11 cellular contexts compared by ENCODE assay signal in the genomic region with DNA sequence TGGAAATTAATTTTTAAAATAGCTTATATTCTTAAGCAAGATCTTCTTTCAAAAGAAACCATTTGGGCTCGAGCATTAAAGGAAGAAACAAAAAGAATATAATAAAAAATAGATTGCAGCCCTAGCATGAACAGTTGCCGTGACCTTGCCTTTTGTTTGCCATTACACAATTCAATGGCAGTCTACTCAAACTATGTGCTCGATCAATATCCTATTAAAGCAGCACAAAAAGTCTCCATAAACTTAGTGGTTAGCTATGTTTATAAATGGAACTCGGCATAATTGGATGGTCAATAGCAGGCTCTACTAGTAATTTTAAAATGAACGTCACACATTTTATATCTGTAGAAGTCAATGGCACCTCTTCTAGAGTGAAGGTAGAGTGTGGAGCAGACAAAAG.
A peak's percentile ranks its signal among the peaks of the same experiment; 100 is the strongest.
DNase-seq lines count a peak whose midpoint lies in the region; ATAC-seq and TF ChIP-seq lines count a peak whose summit lies in the region.
"Had no signal": no experiment of that assay in that cellular context is flagged by ENCODE, and none has a peak within 500 bp of the region (broad histone marks: within the 10 kb centered on the region; RNA-seq: fewer than 3 reads in every experiment).

No MANE protein-coding gene starts in this region.

- H3K9ac ChIP-seq in fibroblast of lung (ENCODE audit: insufficient read depth, low read length) = no peak overlapping the region

- no peak overlapping the region for H2AFZ ChIP-seq in fibroblast of lung (ENCODE audit: low read length)

- no peak for DNase-seq in AG10803 (ENCODE audit: low read depth)
- no peak for DNase-seq in Panc1 (ENCODE audit: low read depth, low spot score)
- DNase-seq in fibroblast of lung (ENCODE audit: low read depth in 2 of 2) = no peak
- no peak for DNase-seq in sigmoid colon
- no peak for DNase-seq in activated CD4-positive, alpha-beta T cell treated with anti-CD3 and anti-CD28 coated beads for 48 hours
- no peak for DNase-seq in posterior vena cava (ENCODE audit: low spot score)
- DNase-seq in GM20000 (ENCODE audit: low spot score) = no peak
- DNase-seq: activated T-cell treated with anti-CD3 and anti-CD28 coated beads, Interleukin-2, amount 50 U/mL, for 48 hours had no signal

- in situ Hi-C loops in Panc1 (cut with HindIII; ENCODE audit: low pct_unique_long_range_greater_than_20kb, low sequenced_read_pairs) = no loop called here

- intact Hi-C loops in Panc1 (cut with micrococcal nuclease; ENCODE audit: unreplicated experiment) (loop anchor here (5.0 to 10.0 kb wide), 3 partner anchors 118 to 282 kb away; partner anchors contain the start of gene NFIA), sigmoid colon (cut with DNase I) (loop anchor here (1.0 to 10.0 kb wide), 5 partner anchors 114 to 367 kb away; partner anchors contain the start of gene NFIA), posterior vena cava (cut with DNase I) (loop anchor here in 1 of 2 donors (5.0 to 10.0 kb wide), 3 partner anchors 113 to 284 kb away; partner anchors contain the start of gene NFIA)

- ATAC-seq in Panc1 (no peak), HG02970 (IDR thresholded peaks at IDR 0.05; ENCODE audit: low FRiP score, unreplicated experiment) (no peak)
- ATAC-seq: activated CD4-positive, CD25-positive, alpha-beta regulatory T cell treated with anti-CD3 and anti-CD28 coated beads, Interleukin-2, amount 50 U/mL, for 24 hours had no signal

- H3K4me2 ChIP-seq in fibroblast of lung (ENCODE audit: extremely low read depth, insufficient read depth, low read length) = peak overlapping the region; percentile 51

- H4K20me1 ChIP-seq in fibroblast of lung (ENCODE audit: control insufficient read depth, extremely low read depth, insufficient read depth, low read length) = no peaks in the 10 kb centered on the region

- H3K79me2 ChIP-seq in fibroblast of lung (ENCODE audit: control insufficient read depth, insufficient read depth, low read length) = no peaks in the 10 kb centered on the region

- CTCF ChIA-PET in Panc1 (lab: Charles Lee) = no interaction called here

- H3K27me3 ChIP-seq in Panc1 (ENCODE audit: control insufficient read depth, insufficient read depth, low read length) (no peaks in the 10 kb centered on the region), fibroblast of lung (ENCODE audit: control insufficient read depth, insufficient read depth, low read length) (peaks cover 5% of the 10 kb centered on the region), sigmoid colon (no peaks in the 10 kb centered on the region)
- H3K27me3 ChIP-seq: neutrophil had no signal

- H3K36me3 ChIP-seq in Panc1 (ENCODE audit: control insufficient read depth, insufficient read depth, low read length) = no peaks in the 10 kb centered on the region
- H3K36me3 ChIP-seq in fibroblast of lung (ENCODE audit: control insufficient read depth, insufficient read depth, low read length) = no peaks in the 10 kb centered on the region
- H3K36me3 ChIP-seq in sigmoid colon = no peaks in the 10 kb centered on the region
- H3K36me3 ChIP-seq: neutrophil had no signal

- TF ChIP-seq EP300 in sigmoid colon (IDR thresholded peaks at IDR 0.05) = no peak

- POLR2A ChIA-PET in Panc1 (lab: Charles Lee) = interaction anchor here (0.6 kb wide), 2 partner anchors 212 to 1161 kb away, joined by 3 to 5 read pairs; no protein-coding TSS in a partner anchor

- BruUV-seq in Panc1 (replicated peaks; lab: Mats Ljungman, UMichigan) = no TSS peak

- H3K4me1 ChIP-seq in Panc1 (ENCODE audit: control insufficient read depth, insufficient read depth, low read length) = peaks cover 19% of the 10 kb centered on the region
- H3K4me1 ChIP-seq in fibroblast of lung (ENCODE audit: control insufficient read depth, extremely low read depth, insufficient read depth, low read length) = peaks cover 4% of the 10 kb centered on the region
- peaks cover 0 to 46% (median 43%) of the 10 kb centered on the region in 4 donors for H3K4me1 ChIP-seq in sigmoid colon

- no peaks in the 10 kb centered on the region for H3K9me3 ChIP-seq in Panc1 (ENCODE audit: control insufficient read depth, insufficient read depth, low read depth, low read length)
- no peaks in the 10 kb centered on the region for H3K9me3 ChIP-seq in fibroblast of lung (ENCODE audit: control insufficient read depth, insufficient read depth, low read depth, low read length)
- H3K9me3 ChIP-seq in sigmoid colon = no peaks in the 10 kb centered on the region
- H3K9me3 ChIP-seq: neutrophil had no signal

- WGBS in sigmoid colon, 2 donors = 86% methylated on average over 5 of the region's 5 CpGs

- TF ChIP-seq POLR2A in sigmoid colon (IDR thresholded peaks at IDR 0.05) = no peak

- TF ChIP-seq CTCF in AG10803 (conservative IDR thresholded peaks at IDR 0.05; ENCODE audit: low read length) (no peak), Panc1 (IDR thresholded peaks at IDR 0.05) (no peak), fibroblast of lung (conservative IDR thresholded peaks at IDR 0.05 in 1 of 2, IDR thresholded peaks at IDR 0.05 in 1 of 2; ENCODE audit: low read depth in 1 of 2, low read length in 2 of 2) (no peak), sigmoid colon (IDR thresholded peaks at IDR 0.05) (no peak), GM20000 (IDR thresholded peaks at IDR 0.05; ENCODE audit: extremely low read depth, missing control alignments) (no peak)

- H3K4me3 ChIP-seq in AG10803 (ENCODE audit: low read length) (peak overlapping the region; percentile 39; the same call in 1 of the 2 replicates), Panc1 (ENCODE audit: low read depth in 2 of 2, low read length in 2 of 2) (no peak overlapping the region), fibroblast of lung (replicated peaks in 1 of 4; ENCODE audit: control extremely low read depth in 1 of 4, insufficient read depth in 1 of 4, low read depth in 3 of 4, low read length in 4 of 4) (peak overlapping the region in 2 of 4 experiments; percentile 34 to 39), sigmoid colon (peak overlapping the region in 1 of 4 donors; percentile 5)

- H3K27ac ChIP-seq in Panc1 (ENCODE audit: low read length) = peak overlapping the region; percentile 72
- no peak overlapping the region for H3K27ac ChIP-seq in fibroblast of lung (ENCODE audit: insufficient read depth, low read length)
- H3K27ac ChIP-seq in sigmoid colon = peak overlapping the region; percentile 64 to 80 (median 78)
- H3K27ac ChIP-seq: neutrophil had no signal
